ENCODE assay signal across 21 cellular contexts in genomic region chr2:120861191-120861575, GRCh38.
A peak's percentile ranks its signal among the peaks of the same experiment; 100 is the strongest.
DNase-seq lines count a peak whose midpoint lies in the region; ATAC-seq, FAIRE-seq and TF ChIP-seq lines count a peak whose summit lies in the region.
"Had no signal": no experiment of that assay in that cellular context is flagged by ENCODE, and none has a peak within 500 bp of the region (broad histone marks: within the 10 kb centered on the region; RNA-seq: fewer than 3 reads in every experiment).

No MANE protein-coding gene starts in this region.

- H2BK5ac ChIP-seq in neuronal stem cell (ENCODE audit: low read length) (no peak overlapping the region), trophoblast cell (ENCODE audit: low read depth, low read length, poor library complexity) (no peak overlapping the region)

- no peak for DNase-seq in cardiac muscle cell (ENCODE audit: low read depth in 1 of 2, low spot score in 1 of 2)
- DNase-seq in Right ventricle myocardium inferior (ENCODE audit: missing footprints): no peak
- peak; percentile 39 for DNase-seq in fibroblast of mammary gland (ENCODE audit: low read depth)
- DNase-seq in neuronal stem cell (ENCODE audit: low spot score): no peak
- no peak for DNase-seq in activated T-helper 2 cell treated with anti-CD3 and anti-CD28 coated beads, Interferon-gamma antibody, Interleukin-2, Interleukin-4, amounts not matched to agents 10 μg/mL and 5 μg/mL and 100 μg/mL, durations not matched to agents 14 hours and 24 hours and 36 hours (ENCODE audit: low spot score)
- DNase-seq in trophoblast cell: no peak
- no peak for DNase-seq in frontal cortex (ENCODE audit: low spot score in 2 of 2)
- DNase-seq: DND-41, GOT3, NCI-H1417, NCI-H187, NCI-H2107, NCI-H226, NCI-H524, NCI-H82, SIG-M5 had no signal

- H3K4ac ChIP-seq in neuronal stem cell (ENCODE audit: low read length) (no peak overlapping the region), trophoblast cell (ENCODE audit: low read depth, low read length) (no peak overlapping the region)

- FAIRE-seq in frontal cortex (lab: Jason Lieb, UNC): no peak
- FAIRE-seq: GM19239 had no signal

- no CpG with 5 or more reads among the region's 5 CpGs for WGBS in neuronal stem cell (ENCODE audit: extremely low coverage in 2 of 2, insufficient read length in 2 of 2, insufficient replicate concordance in 1 of 2), 2 donors
- no CpG with 5 or more reads among the region's 5 CpGs for WGBS in trophoblast cell (ENCODE audit: extremely low coverage, insufficient coverage, insufficient read length)

- H4K91ac ChIP-seq in neuronal stem cell (ENCODE audit: low read depth, low read length, poor library complexity) (no peak overlapping the region), trophoblast cell (ENCODE audit: low read depth, low read length) (no peak overlapping the region)

- H3K27me3 ChIP-seq in cardiac muscle cell (no peaks in the 10 kb centered on the region), neuronal stem cell (ENCODE audit: control insufficient read depth in 3 of 3, insufficient read depth in 3 of 3, low read depth in 1 of 3, low read length in 3 of 3) (no peaks in the 10 kb centered on the region), trophoblast cell (ENCODE audit: insufficient read depth, low read length) (no peaks in the 10 kb centered on the region)

- H2BK120ac ChIP-seq in neuronal stem cell (ENCODE audit: low read depth, low read length) (no peak overlapping the region), trophoblast cell (ENCODE audit: insufficient read depth, low read length, poor library complexity) (no peak overlapping the region)

- TF ChIP-seq CTCF in cardiac muscle cell (IDR thresholded peaks at IDR 0.05; ENCODE audit: low read depth, low read length) (no peak), fibroblast of mammary gland (conservative IDR thresholded peaks at IDR 0.05; ENCODE audit: control insufficient read depth, insufficient read depth, low read depth, low read length) (no peak)

- H3K79me1 ChIP-seq in neuronal stem cell (ENCODE audit: low read depth, low read length) (peaks cover 13% of the 10 kb centered on the region), trophoblast cell (ENCODE audit: low read length) (peaks cover 7% of the 10 kb centered on the region)

- H3K18ac ChIP-seq in neuronal stem cell (ENCODE audit: low read length) (peak overlapping the region; percentile 30), trophoblast cell (ENCODE audit: low read length) (no peak overlapping the region)

- peaks cover 3% of the 10 kb centered on the region for H3K27me3 Mint-ChIP-seq in activated T-helper 2 cell treated with anti-CD3 and anti-CD28 coated beads, Interferon-gamma antibody, Interleukin-2, Interleukin-4, amounts not matched to agents 10 μg/mL and 5 μg/mL and 100 μg/mL, durations not matched to agents 14 hours and 24 hours and 36 hours (ENCODE audit: low read depth)

- H3K14ac ChIP-seq in neuronal stem cell (ENCODE audit: low read length) (no peak overlapping the region), trophoblast cell (ENCODE audit: low read length) (no peak overlapping the region)

- H3K4me2 ChIP-seq in neuronal stem cell (ENCODE audit: insufficient read depth, low read length, poor library complexity, severe bottlenecking) (no peak overlapping the region), trophoblast cell (ENCODE audit: low read length) (no peak overlapping the region)
- H3K4me2 ChIP-seq: KMS-11 had no signal

- peaks cover 31% of the 10 kb centered on the region for H3K4me1 ChIP-seq in cardiac muscle cell (ENCODE audit: low read depth)
- peaks cover 31 to 44% of the 10 kb centered on the region in 2 donors for H3K4me1 ChIP-seq in neuronal stem cell (ENCODE audit: control insufficient read depth in 2 of 2, insufficient read depth in 1 of 2, low read depth in 1 of 2, low read length in 2 of 2)
- peaks cover 26% of the 10 kb centered on the region in 2 experiments for H3K4me1 ChIP-seq in trophoblast cell (ENCODE audit: control insufficient read depth in 1 of 2, insufficient read depth in 2 of 2, low read length in 2 of 2)

- H3K36me3 ChIP-seq in cardiac muscle cell (no peaks in the 10 kb centered on the region), neuronal stem cell (replicated peaks in 1 of 2; ENCODE audit: control insufficient read depth in 2 of 2, insufficient read depth in 2 of 2, low read length in 2 of 2) (peaks cover 5 to 17% of the 10 kb centered on the region in 2 donors), trophoblast cell (ENCODE audit: control insufficient read depth in 1 of 2, insufficient read depth in 2 of 2, low read length in 2 of 2) (no peaks in the 10 kb centered on the region)

- H3K23ac ChIP-seq in neuronal stem cell (ENCODE audit: low read depth, low read length, poor library complexity): no peak overlapping the region
- no peak overlapping the region for H3K23ac ChIP-seq in trophoblast cell (ENCODE audit: low read length)

- intact Hi-C loops in Right ventricle myocardium inferior (cut with DNase I): no loop called here
- intact Hi-C loops in activated T-helper 2 cell treated with anti-CD3 and anti-CD28 coated beads, Interferon-gamma antibody, Interleukin-2, Interleukin-4, amounts not matched to agents 10 μg/mL and 5 μg/mL and 100 μg/mL, durations not matched to agents 14 hours and 24 hours and 36 hours (cut with micrococcal nuclease): no loop called here

- no peaks in the 10 kb centered on the region for H3K9me3 Mint-ChIP-seq in activated T-helper 2 cell treated with anti-CD3 and anti-CD28 coated beads, Interferon-gamma antibody, Interleukin-2, Interleukin-4, amounts not matched to agents 10 μg/mL and 5 μg/mL and 100 μg/mL, durations not matched to agents 14 hours and 24 hours and 36 hours
- H3K9me3 Mint-ChIP-seq: CD14-positive monocyte had no signal

- no peak for ATAC-seq in Right ventricle myocardium inferior
- no peak for ATAC-seq in GM19023 (IDR thresholded peaks at IDR 0.05; ENCODE audit: unreplicated experiment)

- H3K9me3 ChIP-seq in cardiac muscle cell (ENCODE audit: low read depth): no peaks in the 10 kb centered on the region
- H3K9me3 ChIP-seq in neuronal stem cell (replicated peaks in 1 of 2; ENCODE audit: control insufficient read depth in 2 of 2, insufficient read depth in 1 of 2, low read depth in 1 of 2, low read length in 2 of 2): no peaks in the 10 kb centered on the region
- H3K9me3 ChIP-seq in trophoblast cell (ENCODE audit: insufficient read depth, low read depth, low read length): no peaks in the 10 kb centered on the region

- H3K4me3 ChIP-seq in cardiac muscle cell (no peak overlapping the region), fibroblast of mammary gland (ENCODE audit: control insufficient read depth, low read depth, low read length) (no peak overlapping the region), neuronal stem cell (ENCODE audit: low read length in 2 of 2) (no peak overlapping the region), trophoblast cell (ENCODE audit: low read depth, low read length) (no peak overlapping the region)

- H2AK5ac ChIP-seq in neuronal stem cell (ENCODE audit: low read depth, low read length) (no peak overlapping the region), trophoblast cell (ENCODE audit: low read length) (no peak overlapping the region)

- H4K8ac ChIP-seq in neuronal stem cell (ENCODE audit: low read depth, low read length): no peak overlapping the region
- H4K8ac ChIP-seq in trophoblast cell (ENCODE audit: low read depth, low read length): no peak overlapping the region

- no peaks in the 10 kb centered on the region for H3K36me3 Mint-ChIP-seq in activated T-helper 2 cell treated with anti-CD3 and anti-CD28 coated beads, Interferon-gamma antibody, Interleukin-2, Interleukin-4, amounts not matched to agents 10 μg/mL and 5 μg/mL and 100 μg/mL, durations not matched to agents 14 hours and 24 hours and 36 hours (ENCODE audit: low read depth)
- H3K36me3 Mint-ChIP-seq: CD14-positive monocyte had no signal

- H4K12ac ChIP-seq in trophoblast cell (ENCODE audit: low read depth, low read length): no peak overlapping the region

- H3K79me2 ChIP-seq in trophoblast cell (ENCODE audit: control insufficient read depth, insufficient read depth, low read length, poor library complexity): no peaks in the 10 kb centered on the region

- H3K4me1 Mint-ChIP-seq in activated T-helper 2 cell treated with anti-CD3 and anti-CD28 coated beads, Interferon-gamma antibody, Interleukin-2, Interleukin-4, amounts not matched to agents 10 μg/mL and 5 μg/mL and 100 μg/mL, durations not matched to agents 14 hours and 24 hours and 36 hours (ENCODE audit: low read depth): no peaks in the 10 kb centered on the region
- H3K4me1 Mint-ChIP-seq: CD14-positive monocyte had no signal

- H2BK15ac ChIP-seq in neuronal stem cell (ENCODE audit: low read length): no peak overlapping the region

- H3K27ac Mint-ChIP-seq in activated T-helper 2 cell treated with anti-CD3 and anti-CD28 coated beads, Interferon-gamma antibody, Interleukin-2, Interleukin-4, amounts not matched to agents 10 μg/mL and 5 μg/mL and 100 μg/mL, durations not matched to agents 14 hours and 24 hours and 36 hours: no peak overlapping the region
- H3K27ac Mint-ChIP-seq: CD14-positive monocyte had no signal

- H2AFZ ChIP-seq in neuronal stem cell (ENCODE audit: low read length): no peak overlapping the region
- no peak overlapping the region for H2AFZ ChIP-seq in trophoblast cell (ENCODE audit: insufficient read depth, low read length, poor library complexity)

- H3K27ac ChIP-seq in cardiac muscle cell: peak overlapping the region; percentile 79
- no peak overlapping the region for H3K27ac ChIP-seq in neuronal stem cell (replicated peaks; ENCODE audit: low read length)
- H3K27ac ChIP-seq in trophoblast cell (ENCODE audit: low read depth, low read length): no peak overlapping the region
- H3K27ac ChIP-seq: 22Rv1, KMS-11 had no signal

- no peak overlapping the region for H3K4me3 Mint-ChIP-seq in activated T-helper 2 cell treated with anti-CD3 and anti-CD28 coated beads, Interferon-gamma antibody, Interleukin-2, Interleukin-4, amounts not matched to agents 10 μg/mL and 5 μg/mL and 100 μg/mL, durations not matched to agents 14 hours and 24 hours and 36 hours (ENCODE audit: low read depth)
- H3K4me3 Mint-ChIP-seq: CD14-positive monocyte had no signal

- H2BK12ac ChIP-seq in neuronal stem cell (ENCODE audit: low read length) (no peak overlapping the region), trophoblast cell (ENCODE audit: low read length) (no peak overlapping the region)

- H3K9ac ChIP-seq in neuronal stem cell (ENCODE audit: low read depth, low read length, poor library complexity) (no peak overlapping the region), trophoblast cell (ENCODE audit: low read length) (no peak overlapping the region)
- H3K9ac ChIP-seq: KMS-11 had no signal
